In the genomic region with DNA sequence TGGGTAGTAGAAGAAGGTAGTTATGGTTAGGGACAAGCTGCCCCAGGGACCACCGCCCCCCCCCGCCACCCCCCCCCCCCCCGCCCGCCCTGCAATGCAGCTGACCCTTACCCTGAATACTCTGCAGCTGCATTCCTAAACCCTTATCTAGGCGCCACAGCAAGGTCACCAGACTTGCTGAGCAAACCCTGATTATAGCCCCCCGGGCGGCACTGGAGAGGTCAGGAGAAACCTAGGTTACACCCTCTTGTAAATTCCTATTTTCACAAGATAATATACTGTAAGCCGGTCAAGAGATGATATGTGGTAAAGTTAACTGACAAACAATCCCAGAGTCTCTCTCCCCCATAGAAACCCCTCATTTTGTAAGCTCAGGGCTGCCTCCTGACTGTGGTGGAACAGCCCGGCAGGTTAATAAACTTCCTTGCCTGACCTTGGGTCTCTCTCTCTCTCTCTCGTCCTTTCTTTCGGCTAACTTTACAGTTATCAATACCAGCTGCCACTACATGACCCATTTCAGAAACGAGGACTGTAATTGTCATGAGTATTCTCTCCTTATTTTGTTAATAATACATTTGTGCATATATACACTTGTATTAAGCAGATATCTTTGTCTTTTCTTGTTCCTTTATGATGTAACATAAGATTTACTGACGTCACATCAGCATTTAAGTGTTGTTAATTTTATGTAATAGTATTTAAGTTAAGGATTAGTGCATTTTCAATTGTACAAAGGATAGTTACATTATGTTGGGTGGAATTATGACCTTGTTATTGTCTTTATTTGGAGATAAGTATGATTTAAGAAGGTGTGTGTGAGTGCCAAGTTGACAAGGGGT, we compare ENCODE assay signal across 24 cellular contexts.
"Had no signal": no experiment of that assay in that cellular context is flagged by ENCODE, and none has a peak within 500 bp of the region (broad histone marks: within the 10 kb centered on the region; RNA-seq: fewer than 3 reads in every experiment).

No MANE protein-coding gene starts in this region.

- H3K27ac ChIP-seq: colonic mucosa, pancreas, psoas muscle, suprapubic skin, tibial artery had no signal

- ATAC-seq: activated CD8-positive, alpha-beta T cell treated with anti-CD3 and anti-CD28 coated beads for 36 hours; activated naive CD4-positive, alpha-beta T cell treated with anti-CD3 and anti-CD28 coated beads, Interleukin-2, amount 50 U/mL, for 72 hours; activated T-cell treated with anti-CD3 and anti-CD28 coated beads, Interleukin-2, amount 50 U/mL, for 4 hours; left colon; naive thymus-derived CD4-positive, alpha-beta T cell; pancreas had no signal

- DNase-seq: activated B cell treated with CpG ODN at 0.5 μM for 24 hours; activated CD4-positive, alpha-beta T cell treated with anti-CD3 and anti-CD28 coated beads, Interleukin-2, amount 50 U/mL, for 1 hour; activated CD8-positive, alpha-beta T cell treated with anti-CD3 and anti-CD28 coated beads for 36 hours; activated T-cell treated with anti-CD3 and anti-CD28 coated beads, Interleukin-2, amount 50 U/mL, for 4 hours; colonic mucosa; effector CD8-positive, alpha-beta T cell; gastrocnemius medialis; glutamatergic neuron; hippocampal formation; kidney; left colon; midbrain; naive thymus-derived CD4-positive, alpha-beta T cell; pancreas; psoas muscle; stimulated activated CD4-positive, alpha-beta T cell treated with anti-CD3 and anti-CD28 coated beads, Interleukin-1b, Interleukin-23, amount 100 ng/mL, for 48 hours; stimulated activated naive CD4-positive, alpha-beta T cell; T-helper 9 cell; tibial artery had no signal

- H3K4me1 ChIP-seq: colonic mucosa, pancreas, psoas muscle, suprapubic skin, tibial artery had no signal

- H3K4me1 Mint-ChIP-seq: activated B cell treated with CpG ODN at 0.5 μM for 24 hours had no signal

- H3K9me3 Mint-ChIP-seq: activated T-cell treated with anti-CD3 and anti-CD28 coated beads, Interleukin-2, amount 50 U/mL, for 4 hours; activated T-helper 2 cell treated with anti-CD3 and anti-CD28 coated beads, Interferon-gamma antibody, Interleukin-2, Interleukin-4, amounts not matched to agents 10 μg/mL and 5 μg/mL and 100 μg/mL, durations not matched to agents 14 hours and 24 hours and 36 hours had no signal

- H3K4me3 ChIP-seq: colonic mucosa, gastrocnemius medialis, pancreas, psoas muscle, smooth muscle cell, suprapubic skin, tibial artery had no signal

- H3K27ac Mint-ChIP-seq: activated B cell treated with CpG ODN at 0.5 μM for 24 hours; activated CD8-positive, alpha-beta T cell treated with anti-CD3 and anti-CD28 coated beads for 36 hours; activated naive CD4-positive, alpha-beta T cell treated with anti-CD3 and anti-CD28 coated beads, Interleukin-2, amount 50 U/mL, for 72 hours; activated T-helper 2 cell treated with anti-CD3 and anti-CD28 coated beads, Interferon-gamma antibody, Interleukin-2, Interleukin-4, amounts not matched to agents 10 μg/mL and 5 μg/mL and 100 μg/mL, durations not matched to agents 14 hours and 24 hours and 36 hours; naive thymus-derived CD4-positive, alpha-beta T cell; T-helper 1 cell treated with Interleukin-12 subunit alpha and Interleukin-12 subunit beta and Interleukin-4 antibody, amounts not matched to agents 30 μg/mL and 1 μg/mL, for 36 hours had no signal

- H3K27me3 ChIP-seq: colonic mucosa, gastrocnemius medialis, pancreas, suprapubic skin, tibial artery had no signal

- H3K4me3 Mint-ChIP-seq: activated B cell treated with CpG ODN at 0.5 μM for 24 hours; activated CD8-positive, alpha-beta T cell treated with anti-CD3 and anti-CD28 coated beads for 36 hours; activated T-cell treated with anti-CD3 and anti-CD28 coated beads, Interleukin-2, amount 50 U/mL, for 4 hours; naive thymus-derived CD4-positive, alpha-beta T cell; T-helper 1 cell treated with Interleukin-12 subunit alpha and Interleukin-12 subunit beta and Interleukin-4 antibody, amounts not matched to agents 30 μg/mL and 1 μg/mL, for 36 hours had no signal

- H3K9me3 ChIP-seq: colonic mucosa, gastrocnemius medialis, pancreas, psoas muscle, suprapubic skin, tibial artery had no signal

- H3K27me3 Mint-ChIP-seq: activated B cell treated with CpG ODN at 0.5 μM for 24 hours; activated CD8-positive, alpha-beta T cell treated with anti-CD3 and anti-CD28 coated beads for 36 hours; naive thymus-derived CD4-positive, alpha-beta T cell had no signal

- H3K36me3 ChIP-seq: colonic mucosa, gastrocnemius medialis, pancreas, suprapubic skin, tibial artery had no signal
